13 cellular contexts compared by ENCODE assay signal in the genomic region with DNA sequence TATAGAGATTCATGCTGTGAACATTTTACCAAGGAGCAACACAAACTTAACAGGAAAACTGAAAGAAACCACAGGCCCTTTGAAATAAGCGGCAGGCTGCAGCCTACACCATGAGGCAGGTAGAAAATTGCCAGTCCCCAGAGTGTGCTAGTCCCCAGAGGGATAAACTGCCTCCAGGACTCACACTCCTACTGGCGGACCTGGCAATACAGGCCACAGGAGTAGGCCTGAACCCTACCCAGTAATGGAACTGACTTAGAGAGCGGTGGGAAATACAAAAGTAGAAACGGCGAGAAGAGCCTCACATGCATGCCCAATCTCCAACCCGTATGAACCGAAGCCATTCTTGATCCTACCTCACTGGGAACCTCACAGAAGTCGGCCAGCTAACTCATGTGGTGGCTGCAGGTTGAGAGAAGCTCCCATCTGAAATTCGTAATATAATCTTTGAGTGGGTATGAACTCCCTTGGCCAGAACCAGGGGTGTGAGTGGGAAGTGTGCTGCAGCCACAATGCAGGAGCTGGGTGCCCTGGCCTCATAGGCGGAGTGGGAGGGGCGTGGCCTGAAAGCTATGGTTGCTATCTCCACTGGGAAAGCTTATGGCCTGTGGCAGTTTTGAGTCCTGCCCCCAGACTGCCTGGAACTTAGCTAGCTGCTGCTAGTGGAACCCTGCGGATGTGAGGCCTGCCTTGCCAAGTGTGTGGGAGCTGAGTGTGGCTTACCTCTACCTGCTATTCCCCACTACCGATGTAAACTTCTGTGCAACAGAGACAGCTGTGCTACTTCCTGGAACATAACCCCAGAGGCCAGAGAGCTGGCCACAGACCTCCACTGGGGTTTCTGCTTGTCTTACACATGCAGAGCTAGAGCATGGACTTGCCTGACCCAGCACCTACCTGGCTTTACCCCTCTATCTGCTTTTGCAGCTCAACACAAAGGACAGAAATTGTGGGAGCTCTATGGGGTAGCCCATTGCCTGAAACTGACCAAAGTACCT.
"Had no signal": no experiment of that assay in that cellular context is flagged by ENCODE, and none has a peak within 500 bp of the region (broad histone marks: within the 10 kb centered on the region; RNA-seq: fewer than 3 reads in every experiment).

No MANE protein-coding gene starts in this region.

- H3K27ac ChIP-seq: foreskin keratinocyte, left lung, parathyroid adenoma, thyroid gland, vagina had no signal

- H3K27me3 ChIP-seq: foreskin keratinocyte, left lung, thyroid gland, vagina had no signal

- H3K9ac ChIP-seq: parathyroid adenoma had no signal

- H3K4me1 ChIP-seq: foreskin keratinocyte, left lung, parathyroid adenoma, vagina had no signal

- H3K9me3 ChIP-seq: thyroid gland, vagina had no signal

- DNase-seq: activated CD4-positive, alpha-beta T cell treated with anti-CD3 and anti-CD28 coated beads, Interleukin-2, amount 50 U/mL, for 48 hours; activated CD4-positive, CD25-positive, alpha-beta regulatory T cell treated with anti-CD3 and anti-CD28 coated beads, Interleukin-2, amount 50 U/mL, for 72 hours; activated gamma-delta T cell; activated naive CD8-positive, alpha-beta T cell treated with anti-CD3 and anti-CD28 coated beads, Interleukin-2, amount 10 ng/mL, durations not matched to agents 7 days and 5 days; activated T-cell treated with anti-CD3 and anti-CD28 coated beads, Interleukin-2, amount 50 U/mL, for 4 hours; aorta; foreskin keratinocyte; left lung; stimulated activated CD4-positive, alpha-beta T cell treated with anti-CD3 and anti-CD28 coated beads, Interleukin-15, amount 100 ng/mL, for 24 hours; stimulated activated CD4-positive, alpha-beta T cell treated with anti-CD3 and anti-CD28 coated beads, Interleukin-4, amount 100 ng/mL, for 24 hours; thyroid gland had no signal

- H3K4me3 ChIP-seq: left lung, thyroid gland, vagina had no signal

- H3K36me3 ChIP-seq: left lung, thyroid gland, vagina had no signal

- ATAC-seq: activated T-cell treated with anti-CD3 and anti-CD28 coated beads, Interleukin-2, amount 50 U/mL, for 4 hours; foreskin keratinocyte; left lung had no signal
